Comparison of ENCODE assay signal across 1 cellular context in the genomic region with DNA sequence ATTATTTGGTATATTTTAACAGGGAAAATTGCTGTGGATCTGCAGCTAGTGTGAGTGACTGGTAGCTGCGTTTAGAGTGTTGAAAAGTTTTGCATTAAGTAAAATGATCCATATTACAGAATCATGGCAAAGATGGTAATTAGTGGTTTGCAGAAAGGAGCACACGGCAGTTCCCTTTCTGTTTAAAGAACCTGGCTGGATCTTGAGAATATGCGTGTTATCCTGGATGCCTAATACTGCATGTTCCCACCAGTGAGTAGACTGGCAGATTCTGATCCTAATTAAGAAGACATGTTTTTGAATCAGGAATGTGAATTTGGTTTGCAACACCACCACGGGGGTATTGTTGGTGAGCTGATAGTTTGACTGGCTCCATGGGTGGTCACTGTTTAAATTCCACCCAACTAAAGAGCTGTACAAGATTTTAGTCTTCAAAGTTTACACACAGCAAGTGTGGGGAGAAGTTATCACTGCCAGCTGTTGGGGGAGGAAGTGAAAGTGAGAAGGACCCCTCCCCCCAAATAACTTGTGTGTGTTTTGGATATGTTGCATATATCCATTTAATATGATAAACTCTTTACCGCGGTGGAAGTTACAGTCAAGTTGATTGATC.
TF ChIP-seq lines count a peak whose summit lies in the region.

No MANE protein-coding gene starts in this region.

TF ChIP-seq in SK-N-SH, 30 proteins besides CTCF, POLR2A, EP300 and RAD21 (continued from another document):
- TF ChIP-seq REST (IDR thresholded peaks at IDR 0.05; ENCODE audit: low read depth, low read length) (no peak), GATA2 (CRISPR knock-in tag; IDR thresholded peaks at IDR 0.05) (no peak), NFIC (IDR thresholded peaks at IDR 0.05; ENCODE audit: borderline replicate concordance) (no peak), CHD2 (IDR thresholded peaks at IDR 0.05; ENCODE audit: low read length, partially characterized antibody) (no peak)
- TF ChIP-seq, protein P1, sequence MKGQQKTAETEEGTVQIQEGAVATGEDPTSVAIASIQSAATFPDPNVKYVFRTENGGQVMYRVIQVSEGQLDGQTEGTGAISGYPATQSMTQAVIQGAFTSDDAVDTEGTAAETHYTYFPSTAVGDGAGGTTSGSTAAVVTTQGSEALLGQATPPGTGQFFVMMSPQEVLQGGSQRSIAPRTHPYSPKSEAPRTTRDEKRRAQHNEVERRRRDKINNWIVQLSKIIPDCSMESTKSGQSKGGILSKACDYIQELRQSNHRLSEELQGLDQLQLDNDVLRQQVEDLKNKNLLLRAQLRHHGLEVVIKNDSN (IDR thresholded peaks at IDR 0.05; ENCODE audit: borderline replicate concordance, low read depth), result no peak
TF ChIP-seq in SK-N-SH: peak in this region for 0.
